1 cellular context compared by ENCODE assay signal in genomic region chr9:95810133-95810532, GRCh38.
TF ChIP-seq lines count a peak whose summit lies in the region.

No MANE protein-coding gene starts in this region.

TF ChIP-seq in Ishikawa, 13 proteins besides CTCF, POLR2A, EP300 and RAD21 (continued from another document):
- TF ChIP-seq REST (IDR thresholded peaks at IDR 0.05; ENCODE audit: low read depth) (no peak), MAX (IDR thresholded peaks at IDR 0.05) (no peak)
